Comparison of ENCODE assay signal across 26 cellular contexts in genomic region chr1:201773764-201774163, GRCh38. TPM values are rescaled to one million over a fixed set of nuclear protein-coding genes. Genes with fewer than 3 reads are reported as not detected.
A peak's percentile ranks its signal among the peaks of the same experiment; 100 is the strongest.
DNase-seq lines count a peak whose midpoint lies in the region; ATAC-seq and TF ChIP-seq lines count a peak whose summit lies in the region.
"Had no signal": no experiment of that assay in that cellular context is flagged by ENCODE, and none has a peak within 500 bp of the region (broad histone marks: within the 10 kb centered on the region; RNA-seq: fewer than 3 reads in every experiment).

No MANE protein-coding gene starts in this region.

- H3K4me1 ChIP-seq in heart left ventricle: peaks cover 9 to 92% (median 76%) of the 10 kb centered on the region in 12 donors
- H3K4me1 ChIP-seq in right cardiac atrium (ENCODE audit: control insufficient read depth, insufficient read depth, low read length): peaks cover 8% of the 10 kb centered on the region
- peaks cover 6% of the 10 kb centered on the region for H3K4me1 ChIP-seq in mesendoderm (ENCODE audit: control insufficient read depth, low read depth, low read length)
- peaks cover 0 to 78% (median 31%) of the 10 kb centered on the region in 4 donors for H3K4me1 ChIP-seq in tibial artery

- H3K4ac ChIP-seq in mesendoderm (ENCODE audit: low read depth, low read length): no peak overlapping the region

- H3K27ac ChIP-seq in heart left ventricle: peak overlapping the region in 11 of 12 donors; percentile 27 to 74 (median 48)
- no peak overlapping the region for H3K27ac ChIP-seq in right cardiac atrium (ENCODE audit: low read length)
- H3K27ac ChIP-seq in mesendoderm (ENCODE audit: low read depth, low read length): no peak overlapping the region
- H3K27ac ChIP-seq in tibial artery: peak overlapping the region; percentile 65 to 72
- H3K27ac ChIP-seq: A549, BLaER1, KMS-11, sigmoid colon had no signal

- H3K4me1 Mint-ChIP-seq in chondrocyte (ENCODE audit: low read depth): peaks cover 82% of the 10 kb centered on the region
- H3K4me1 Mint-ChIP-seq in activated CD4-positive, alpha-beta memory T cell treated with anti-CD3 and anti-CD28 coated beads, Interleukin-2, amount 10 ng/mL, durations not matched to agents 7 days and 5 days: no peaks in the 10 kb centered on the region
- H3K4me1 Mint-ChIP-seq: GM23338 had no signal

- H3K4me3 ChIP-seq in heart left ventricle (no peak overlapping the region), right cardiac atrium (ENCODE audit: low read length) (no peak overlapping the region), mesendoderm (ENCODE audit: low read length) (no peak overlapping the region), tibial artery (no peak overlapping the region)
- H3K4me3 ChIP-seq: A549, BLaER1, GM23338, mucosa of descending colon, sigmoid colon had no signal

- H3K27me3 Mint-ChIP-seq in chondrocyte (ENCODE audit: low read depth): no peaks in the 10 kb centered on the region
- peaks cover 12% of the 10 kb centered on the region for H3K27me3 Mint-ChIP-seq in activated CD4-positive, alpha-beta memory T cell treated with anti-CD3 and anti-CD28 coated beads, Interleukin-2, amount 10 ng/mL, durations not matched to agents 7 days and 5 days

- peaks cover 22% of the 10 kb centered on the region for H3K36me3 Mint-ChIP-seq in chondrocyte (ENCODE audit: low read depth)
- H3K36me3 Mint-ChIP-seq in activated CD4-positive, alpha-beta memory T cell treated with anti-CD3 and anti-CD28 coated beads, Interleukin-2, amount 10 ng/mL, durations not matched to agents 7 days and 5 days (ENCODE audit: low read depth): no peaks in the 10 kb centered on the region

- ATAC-seq in heart left ventricle (no peak), right cardiac atrium (no peak)
- ATAC-seq: A549; GM23338; left colon; mucosa of descending colon; stimulated activated naive CD8-positive, alpha-beta T cell treated with anti-CD3 and anti-CD28 coated beads, Interleukin-15, Interleukin-2, amounts not matched to agents 100 U/mL and 50 U/mL, for 24 hours had no signal

- H3K36me3 ChIP-seq in heart left ventricle (peaks cover 0 to 9% (median 0%) of the 10 kb centered on the region in 9 donors), mesendoderm (ENCODE audit: control insufficient read depth, insufficient read depth, low read length) (no peaks in the 10 kb centered on the region), tibial artery (no peaks in the 10 kb centered on the region)
- H3K36me3 ChIP-seq: sigmoid colon had no signal

- H2AK5ac ChIP-seq in mesendoderm (ENCODE audit: low read length): no peak overlapping the region

- no peak overlapping the region for H3K18ac ChIP-seq in mesendoderm (ENCODE audit: low read length)

- CTCF ChIA-PET in activated CD4-positive, alpha-beta memory T cell treated with anti-CD3 and anti-CD28 coated beads, Interleukin-2, amount 10 ng/mL, durations not matched to agents 7 days and 5 days (lab: Charles Lee): interaction anchor here (1.2 to 1.4 kb wide), 3 partner anchors 17 to 23 kb away, joined by 3 to 4 read pairs (median 3); no protein-coding TSS in a partner anchor

- intact Hi-C loops in heart left ventricle (cut with DNase I) (no loop called here), right cardiac atrium (cut with DNase I) (no loop called here), tibial artery (cut with DNase I; ENCODE audit: low total_unique reads) (no loop called here)

- no peaks in the 10 kb centered on the region for H3K79me1 ChIP-seq in mesendoderm (ENCODE audit: low read length)

- H3K23ac ChIP-seq in mesendoderm (ENCODE audit: low read length): no peak overlapping the region

- no peak overlapping the region for H2BK5ac ChIP-seq in mesendoderm (ENCODE audit: low read length)

- H3K9me3 ChIP-seq in heart left ventricle (peaks cover 0 to 21% (median 6%) of the 10 kb centered on the region in 12 donors), right cardiac atrium (ENCODE audit: control insufficient read depth, low read length) (peaks cover 2% of the 10 kb centered on the region), tibial artery (peaks cover 0 to 14% (median 0%) of the 10 kb centered on the region in 3 donors)
- H3K9me3 ChIP-seq: mucosa of descending colon had no signal

- POLR2A ChIA-PET in activated CD4-positive, alpha-beta memory T cell treated with anti-CD3 and anti-CD28 coated beads, Interleukin-2, amount 10 ng/mL, durations not matched to agents 7 days and 5 days (lab: Charles Lee): no interaction called here

- H3K27me3 ChIP-seq in heart left ventricle: no peaks in the 10 kb centered on the region
- no peaks in the 10 kb centered on the region for H3K27me3 ChIP-seq in right cardiac atrium (ENCODE audit: control insufficient read depth, insufficient read depth)
- no peaks in the 10 kb centered on the region for H3K27me3 ChIP-seq in mesendoderm (ENCODE audit: insufficient read depth, low read length, poor library complexity)
- no peaks in the 10 kb centered on the region for H3K27me3 ChIP-seq in tibial artery
- H3K27me3 ChIP-seq: BLaER1, sigmoid colon had no signal

- peak overlapping the region; percentile 88 for H3K27ac Mint-ChIP-seq in chondrocyte (ENCODE audit: unreplicated experiment)
- no peak overlapping the region for H3K27ac Mint-ChIP-seq in activated CD4-positive, alpha-beta memory T cell treated with anti-CD3 and anti-CD28 coated beads, Interleukin-2, amount 10 ng/mL, durations not matched to agents 7 days and 5 days
- H3K27ac Mint-ChIP-seq: endodermal cell, GM23338 had no signal

- DNase-seq in heart left ventricle (no peak), right cardiac atrium (no peak), chondrocyte (ENCODE audit: low spot score) (no peak), mesendoderm (no peak), tibial artery (no peak), GM03348 (ENCODE audit: low spot score) (no peak), islet precursor cell (no peak)
- DNase-seq in activated CD4-positive, alpha-beta memory T cell treated with anti-CD3 and anti-CD28 coated beads, Interleukin-2, amount 10 ng/mL, durations not matched to agents 7 days and 5 days: no peak
- DNase-seq: activated CD4-positive, alpha-beta T cell treated with anti-CD3 and anti-CD28 coated beads for 48 hours; activated effector memory CD4-positive, alpha-beta T cell treated with Interleukin-2 at 50 U/mL for 16 hours; Calu3; endodermal cell; left colon; mucosa of descending colon; NCI-H1092 treated with DMSO at 0.1 percent for 48 hours; NCI-H2081; NCI-H510A; RPMI8226; sigmoid colon; stimulated activated CD4-positive, alpha-beta T cell treated with anti-CD3 and anti-CD28 coated beads, Interleukin-1b, Interleukin-23, amount 100 ng/mL, for 48 hours; stimulated activated naive CD8-positive, alpha-beta T cell treated with anti-CD3 and anti-CD28 coated beads, Interleukin-15, Interleukin-2, amounts not matched to agents 100 U/mL and 50 U/mL, for 24 hours; SW 1271 had no signal

- 34 to 50% (median 40%) methylated on average over 4 of the region's 4 CpGs for WGBS in heart left ventricle, 4 donors
- WGBS in right cardiac atrium: 62% methylated on average over 4 of the region's 4 CpGs
- no CpG with 5 or more reads among the region's 4 CpGs for WGBS in mesendoderm (ENCODE audit: extremely low coverage, insufficient coverage, low lambda C conversion rate)

- no peak overlapping the region for H3K9ac ChIP-seq in mesendoderm (ENCODE audit: low read length)
- H3K9ac ChIP-seq: BLaER1, KMS-11 had no signal

- no peaks in the 10 kb centered on the region for H3K79me2 ChIP-seq in mesendoderm (ENCODE audit: control insufficient read depth, insufficient read depth, low read length)

- H3K4me2 ChIP-seq in mesendoderm (ENCODE audit: low read length): no peak overlapping the region
- H3K4me2 ChIP-seq: A549, BLaER1, GM23338, KMS-11 had no signal

- no peak overlapping the region for H4K8ac ChIP-seq in mesendoderm (ENCODE audit: low read depth, low read length)

- no peak overlapping the region for H4K5ac ChIP-seq in mesendoderm (ENCODE audit: low read length)

- H3K56ac ChIP-seq in mesendoderm (ENCODE audit: low read length): no peak overlapping the region

- TF ChIP-seq POLR2A in heart left ventricle (IDR thresholded peaks at IDR 0.05): no peak

- TF ChIP-seq CTCF in heart left ventricle (IDR thresholded peaks at IDR 0.05) (no peak), chondrocyte (IDR thresholded peaks at IDR 0.05) (no peak), tibial artery (IDR thresholded peaks at IDR 0.05) (no peak)

- H3K9me3 Mint-ChIP-seq in chondrocyte (ENCODE audit: low read depth): peaks cover 10% of the 10 kb centered on the region
- peaks cover 5% of the 10 kb centered on the region for H3K9me3 Mint-ChIP-seq in activated CD4-positive, alpha-beta memory T cell treated with anti-CD3 and anti-CD28 coated beads, Interleukin-2, amount 10 ng/mL, durations not matched to agents 7 days and 5 days

- H2BK120ac ChIP-seq in mesendoderm (ENCODE audit: low read depth, low read length): no peak overlapping the region

- H3K4me3 Mint-ChIP-seq in chondrocyte (ENCODE audit: unreplicated experiment): no peak overlapping the region
- no peak overlapping the region for H3K4me3 Mint-ChIP-seq in activated CD4-positive, alpha-beta memory T cell treated with anti-CD3 and anti-CD28 coated beads, Interleukin-2, amount 10 ng/mL, durations not matched to agents 7 days and 5 days
- H3K4me3 Mint-ChIP-seq: endodermal cell, GM23338 had no signal

- peak overlapping the region; percentile 19 for H2BK15ac ChIP-seq in mesendoderm (replicated peaks; ENCODE audit: low read depth)

RNA-seq across cellular contexts. Expression of gene IPO9, which starts 55.2 kb away (rescaled TPM):
- total RNA-seq in heart left ventricle (10 to 100 TPM; 12.1 to 35.4 (median 23.1) TPM), right cardiac atrium (10 to 100 TPM; 21.7 to 27.9 (median 24.6) TPM), chondrocyte (47.1 to 69.5 TPM (median 48.2 TPM) in 3 replicates)
- polyA plus RNA-seq in heart left ventricle (10 to 100 TPM in 1 of 2 donors, 1 to 10 TPM in 1; 9.8 to 13.8 TPM), right cardiac atrium (10.3 TPM)
- polyA plus RNA-seq in mesendoderm (2013, experiment 1 of 2): 65.4 TPM
- polyA plus RNA-seq in mesendoderm (2013, experiment 2 of 2): 63.3 TPM
- total RNA-seq in activated CD4-positive, alpha-beta memory T cell treated with anti-CD3 and anti-CD28 coated beads, Interleukin-2, amount 10 ng/mL, durations not matched to agents 7 days and 5 days: 10 to 100 TPM; 44.3 to 49.5 TPM

Comparison
In these comparisons a context has a peak if more than half of its experiments do, and no peak if none do; other contexts are left out.
1. H3K27ac ChIP-seq: peak in heart left ventricle (11 of 12) and tibial artery (2 of 2); none in right cardiac atrium (single experiment) and mesendoderm (single experiment).